In genomic region chr16:1379054-1379862, GRCh38 we compare ENCODE assay signal across 1 cellular context.
TF ChIP-seq lines count a peak whose summit lies in the region.

No MANE protein-coding gene starts in this region.

TF ChIP-seq in HepG2, 621 proteins besides CTCF, POLR2A, EP300 and RAD21 (continued from another document and continues in another):
- no peak for TF ChIP-seq GMEB2 (CRISPR knock-in tag; IDR thresholded peaks at IDR 0.05; ENCODE audit: low read depth)
- peak; percentile 69; the same call in 1 of the 2 replicates for TF ChIP-seq ZNF704 (CRISPR knock-in tag; IDR thresholded peaks at IDR 0.05; ENCODE audit: borderline replicate concordance)
- peak in 1 of 2 experiments; percentile 65; a peak in 1 of 4 replicates for TF ChIP-seq NR2F1 (CRISPR knock-in tag; IDR thresholded peaks at IDR 0.05)
- no peak for TF ChIP-seq JUNB (CRISPR knock-in tag; IDR thresholded peaks at IDR 0.05; ENCODE audit: borderline replicate concordance)
- TF ChIP-seq SSRP1 (CRISPR knock-in tag; IDR thresholded peaks at IDR 0.05) = no peak
- 0 out of 2 replicates have a peak, but pooled peaks have one; percentile 32 for TF ChIP-seq BRF2 (CRISPR knock-in tag; IDR thresholded peaks at IDR 0.05)
- peak; percentile 74; the same call in 1 of the 2 replicates for TF ChIP-seq REPIN1 (CRISPR knock-in tag; IDR thresholded peaks at IDR 0.05; ENCODE audit: borderline replicate concordance, low read depth)
- TF ChIP-seq U2AF2 (IDR thresholded peaks at IDR 0.05; ENCODE audit: low read depth, low read length) = no peak
- peak; percentile 61; the same call in 1 of the 2 replicates for TF ChIP-seq GABPB1 (CRISPR knock-in tag; IDR thresholded peaks at IDR 0.05)
- no peak for TF ChIP-seq ZNF143 (CRISPR knock-in tag; IDR thresholded peaks at IDR 0.05)
- 0 out of 2 replicates have a peak, but pooled peaks have one; percentile 52 for TF ChIP-seq TFDP1 (CRISPR knock-in tag; IDR thresholded peaks at IDR 0.05; ENCODE audit: borderline replicate concordance)
- TF ChIP-seq PCBP2 (optimal IDR thresholded peaks at IDR 0.05; ENCODE audit: low read depth, low read length, poor library complexity, severe bottlenecking) = no peak
- TF ChIP-seq ADNP (CRISPR knock-in tag; IDR thresholded peaks at IDR 0.05) = no peak
- no peak for TF ChIP-seq ZSCAN31 (CRISPR knock-in tag; IDR thresholded peaks at IDR 0.05; ENCODE audit: low read depth)
- TF ChIP-seq ZNF44 (CRISPR knock-in tag; IDR thresholded peaks at IDR 0.05) = no peak
- peak; percentile 91 for TF ChIP-seq FOSL2 (CRISPR knock-in tag; IDR thresholded peaks at IDR 0.05)
- peak; percentile 90 for TF ChIP-seq MAFF (IDR thresholded peaks at IDR 0.05; ENCODE audit: low read depth, low read length)
- TF ChIP-seq SAP130 (CRISPR knock-in tag; IDR thresholded peaks at IDR 0.05; ENCODE audit: low read depth) = peak; percentile 94
- 0 out of 2 replicates have a peak, but pooled peaks have one; percentile 24 for TF ChIP-seq NR2F6 (IDR thresholded peaks at IDR 0.05)
- peak; percentile 58; the same call in 1 of the 2 replicates for TF ChIP-seq NR2F6 (CRISPR knock-in tag; IDR thresholded peaks at IDR 0.05)
- TF ChIP-seq ZFP36L1 (CRISPR knock-in tag; IDR thresholded peaks at IDR 0.05) = 0 out of 2 replicates have a peak, but pooled peaks have one; percentile 18
- no peak for TF ChIP-seq NFIB (CRISPR knock-in tag; IDR thresholded peaks at IDR 0.05; ENCODE audit: borderline replicate concordance)
- TF ChIP-seq SP1 (IDR thresholded peaks at IDR 0.05) = no peak
- TF ChIP-seq SP1 (CRISPR knock-in tag; IDR thresholded peaks at IDR 0.05) = peak; percentile 50
- no peak for TF ChIP-seq GPBP1L1 (CRISPR knock-in tag; IDR thresholded peaks at IDR 0.05)
- peak; percentile 87 for TF ChIP-seq SIN3A (IDR thresholded peaks at IDR 0.05; ENCODE audit: borderline replicate concordance, low read depth, low read length)
- TF ChIP-seq RBFOX2 (IDR thresholded peaks at IDR 0.05; ENCODE audit: low read depth, low read length) = peak; percentile 78
- TF ChIP-seq BRCA1 (CRISPR knock-in tag; IDR thresholded peaks at IDR 0.05) = no peak
- TF ChIP-seq MTF2 (CRISPR knock-in tag; IDR thresholded peaks at IDR 0.05; ENCODE audit: borderline replicate concordance) = peak; percentile 61; the same call in 1 of the 2 replicates
- no peak for TF ChIP-seq RORA (CRISPR knock-in tag; IDR thresholded peaks at IDR 0.05)
- no peak for TF ChIP-seq ZFP41 (CRISPR knock-in tag; IDR thresholded peaks at IDR 0.05; ENCODE audit: borderline replicate concordance)
- TF ChIP-seq CBX1 (IDR thresholded peaks at IDR 0.05; ENCODE audit: low read depth) = no peak
- no peak for TF ChIP-seq ZNF264 (CRISPR knock-in tag; IDR thresholded peaks at IDR 0.05)
- TF ChIP-seq ARNTL (CRISPR knock-in tag; IDR thresholded peaks at IDR 0.05) = peak; percentile 73; the same call in 1 of the 2 replicates
- TF ChIP-seq ZNF563 (CRISPR knock-in tag; IDR thresholded peaks at IDR 0.05) = 0 out of 2 replicates have a peak, but pooled peaks have one; percentile 60
- TF ChIP-seq JUN (CRISPR knock-in tag; IDR thresholded peaks at IDR 0.05) = no peak
- no peak for TF ChIP-seq SPEN (CRISPR knock-in tag; IDR thresholded peaks at IDR 0.05; ENCODE audit: low read depth)
- peak; percentile 26 for TF ChIP-seq HNRNPLL (IDR thresholded peaks at IDR 0.05; ENCODE audit: low read depth, low read length, poor library complexity, severe bottlenecking)
- no peak for TF ChIP-seq ZNF713 (CRISPR knock-in tag; IDR thresholded peaks at IDR 0.05)
- no peak; the same call in 1 of the 2 replicates for TF ChIP-seq CBX5 (CRISPR knock-in tag; IDR thresholded peaks at IDR 0.05; ENCODE audit: borderline replicate concordance)
- peak; percentile 27 for TF ChIP-seq ZEB1 (IDR thresholded peaks at IDR 0.05; ENCODE audit: insufficient replicate concordance, low read depth)
- TF ChIP-seq ZSCAN5A (CRISPR knock-in tag; IDR thresholded peaks at IDR 0.05; ENCODE audit: borderline replicate concordance) = peak; percentile 77; the same call in 1 of the 2 replicates
- peak; percentile 26 for TF ChIP-seq ZNF18 (CRISPR knock-in tag; IDR thresholded peaks at IDR 0.05; ENCODE audit: insufficient replicate concordance)
- no peak for TF ChIP-seq ZNF552 (CRISPR knock-in tag; IDR thresholded peaks at IDR 0.05; ENCODE audit: borderline replicate concordance)
- 0 out of 2 replicates have a peak, but pooled peaks have one; percentile 22 for TF ChIP-seq ZNF121 (CRISPR knock-in tag; IDR thresholded peaks at IDR 0.05)
- no peak for TF ChIP-seq MTA3 (CRISPR knock-in tag; IDR thresholded peaks at IDR 0.05)
- TF ChIP-seq ZNF780A (CRISPR knock-in tag; IDR thresholded peaks at IDR 0.05) = no peak
- peak; percentile 61; the same call in 1 of the 2 replicates for TF ChIP-seq MTA1 (CRISPR knock-in tag; IDR thresholded peaks at IDR 0.05; ENCODE audit: borderline replicate concordance)
- TF ChIP-seq ZZZ3 (CRISPR knock-in tag; IDR thresholded peaks at IDR 0.05; ENCODE audit: borderline replicate concordance) = no peak
- 0 out of 2 replicates have a peak, but pooled peaks have one; percentile 7 for TF ChIP-seq ZC3H13 (CRISPR knock-in tag; IDR thresholded peaks at IDR 0.05)
- TF ChIP-seq CSRNP1 (CRISPR knock-in tag; IDR thresholded peaks at IDR 0.05) = peak; percentile 69; the same call in 1 of the 2 replicates
- TF ChIP-seq TMF1 (CRISPR knock-in tag; IDR thresholded peaks at IDR 0.05; ENCODE audit: low read depth) = peak; percentile 80; the same call in 1 of the 2 replicates
